ENCODE assay signal across 1 cellular context in the genomic region with DNA sequence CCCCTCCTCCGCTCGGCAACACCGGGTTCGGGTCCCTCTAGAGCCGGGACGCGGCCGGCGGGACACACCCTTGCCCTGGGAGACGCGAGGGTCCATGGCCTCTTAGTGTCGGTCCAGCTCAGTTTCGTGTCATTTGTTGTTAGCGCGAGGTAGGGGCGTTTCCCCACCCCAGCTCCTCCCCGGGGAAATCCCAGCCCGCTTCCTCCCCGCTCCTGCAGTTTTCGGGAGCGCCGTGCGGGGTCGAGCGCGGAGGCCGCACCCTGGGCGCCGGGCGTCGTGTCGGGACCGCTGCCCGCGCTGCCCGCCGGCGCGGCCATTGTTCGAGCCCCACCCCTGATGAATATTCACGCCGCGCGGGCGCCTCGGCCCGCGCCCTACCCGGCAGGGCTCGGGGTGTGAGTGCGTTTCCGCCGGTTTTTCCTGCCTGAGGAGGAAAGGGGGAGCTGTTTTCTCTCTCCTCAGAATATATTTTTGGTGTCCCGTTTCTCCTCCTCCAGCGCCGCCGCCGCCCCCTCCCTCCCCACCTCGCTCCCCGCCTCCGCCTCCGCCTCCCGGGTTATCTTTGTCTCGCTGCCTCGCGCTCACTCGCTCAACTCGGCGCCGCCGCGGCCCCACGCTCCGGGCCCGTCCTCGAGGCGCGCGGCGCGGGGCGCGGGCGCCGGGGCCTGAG.
A peak's percentile ranks its signal among the peaks of the same experiment; 100 is the strongest.
TF ChIP-seq lines count a peak whose summit lies in the region.

MAP4K4 (plus strand) TSS at position 584 of the 670 bp plus-strand sequence. CDS start 374 bp downstream, outside the sequence.

TF ChIP-seq in GM12878, 131 proteins besides CTCF, POLR2A, EP300 and RAD21 (continued from another document):
- no peak for TF ChIP-seq CUX1 (IDR thresholded peaks at IDR 0.05; ENCODE audit: insufficient replicate concordance, low read depth, low read length)
- TF ChIP-seq YY1 (IDR thresholded peaks at IDR 0.05; ENCODE audit: low read depth, low read length), result peak; percentile 71; the same call in 1 of the 2 replicates
- TF ChIP-seq NFIC (IDR thresholded peaks at IDR 0.05; ENCODE audit: low read depth, low read length), result no peak
- no peak for TF ChIP-seq ETV6 (conservative IDR thresholded peaks at IDR 0.05 in 1 of 2, IDR thresholded peaks at IDR 0.05 in 1 of 2; ENCODE audit: borderline replicate concordance in 1 of 2, low read depth in 1 of 2)
- 0 out of 2 replicates have a peak, but pooled peaks have one; percentile 20 for TF ChIP-seq ZNF24 (IDR thresholded peaks at IDR 0.05)
- no peak for TF ChIP-seq NR2C2 (IDR thresholded peaks at IDR 0.05; ENCODE audit: borderline replicate concordance, control insufficient read depth, insufficient read length, low read depth)
- no peak for TF ChIP-seq IRF5 (IDR thresholded peaks at IDR 0.05; ENCODE audit: borderline replicate concordance)
- TF ChIP-seq TARDBP (IDR thresholded peaks at IDR 0.05; ENCODE audit: borderline replicate concordance), result no peak
- TF ChIP-seq IKZF2 (IDR thresholded peaks at IDR 0.05), result peak in 1 of 2 experiments; percentile 29; a peak in 1 of 4 replicates
- no peak for TF ChIP-seq E4F1 (IDR thresholded peaks at IDR 0.05; ENCODE audit: borderline replicate concordance, partially characterized antibody)
- TF ChIP-seq DPF2 (IDR thresholded peaks at IDR 0.05), result peak; percentile 66
- no peak for TF ChIP-seq CBFB (IDR thresholded peaks at IDR 0.05; ENCODE audit: low read depth)
